In the genomic region with DNA sequence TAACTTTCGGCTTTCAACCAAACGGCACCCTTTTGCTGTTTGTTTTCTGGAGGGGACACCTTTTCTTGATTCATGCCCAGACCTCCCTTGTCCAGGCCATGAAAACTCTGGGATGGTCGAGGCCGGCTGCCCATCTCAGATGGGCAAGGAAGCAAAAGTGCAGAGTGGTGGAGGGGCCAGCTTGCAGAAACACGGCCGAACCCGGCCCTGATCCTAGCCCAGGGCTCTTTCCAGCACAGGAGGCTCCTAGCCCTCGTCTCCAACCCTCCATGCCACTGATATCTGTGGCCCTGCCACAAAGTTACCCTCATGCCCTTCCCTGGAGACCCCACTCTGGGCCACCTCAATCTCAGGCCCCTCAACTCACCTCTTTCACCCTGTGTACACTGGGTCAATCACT, we compare ENCODE assay signal across 21 cellular contexts. TPM values are rescaled to one million over a fixed set of nuclear protein-coding genes. Genes with fewer than 3 reads are reported as not detected.
"Had no signal": no experiment of that assay in that cellular context is flagged by ENCODE, and none has a peak within 500 bp of the region (broad histone marks: within the 10 kb centered on the region; RNA-seq: fewer than 3 reads in every experiment).

No MANE protein-coding gene starts in this region.

- H3K9me3 Mint-ChIP-seq: activated naive CD8-positive, alpha-beta T cell treated with anti-CD3 and anti-CD28 coated beads, Interleukin-2, amount 50 U/mL, for 24 hours; activated T-helper 1 cell treated with anti-CD3 and anti-CD28 coated beads, Interleukin-12 subunit alpha, Interleukin-12 subunit beta, Interleukin-2, Interleukin-4 antibody, amounts not matched to agents 30 ng/mL and 10 ng/mL and 1 ng/mL, durations not matched to agents 14 hours and 24 hours and 36 hours; effector memory CD8-positive, alpha-beta T cell; natural killer cell had no signal

- H3K36me3 Mint-ChIP-seq: natural killer cell had no signal

- H3K4me1 Mint-ChIP-seq: activated naive CD8-positive, alpha-beta T cell treated with anti-CD3 and anti-CD28 coated beads, Interleukin-2, amount 50 U/mL, for 24 hours; natural killer cell had no signal

- H3K27me3 ChIP-seq: gastrocnemius medialis, testis had no signal

- H3K4me3 ChIP-seq: gastrocnemius medialis, heart right ventricle, prostate gland, stomach, testis had no signal

- H3K4me1 ChIP-seq: gastrocnemius medialis, prostate gland, stomach had no signal

- H3K27ac Mint-ChIP-seq: activated naive CD8-positive, alpha-beta T cell treated with anti-CD3 and anti-CD28 coated beads, Interleukin-2, amount 50 U/mL, for 24 hours; activated T-helper 1 cell treated with anti-CD3 and anti-CD28 coated beads, Interleukin-12 subunit alpha, Interleukin-12 subunit beta, Interleukin-2, Interleukin-4 antibody, amounts not matched to agents 30 ng/mL and 10 ng/mL and 1 ng/mL, durations not matched to agents 14 hours and 24 hours and 36 hours; effector memory CD8-positive, alpha-beta T cell; natural killer cell had no signal

- ATAC-seq: effector memory CD8-positive, alpha-beta T cell; gastrocnemius medialis; natural killer cell had no signal

- H3K9me3 ChIP-seq: gastrocnemius medialis, heart right ventricle, prostate gland, stomach, testis had no signal

- H3K27me3 Mint-ChIP-seq: activated naive CD8-positive, alpha-beta T cell treated with anti-CD3 and anti-CD28 coated beads, Interleukin-2, amount 50 U/mL, for 24 hours had no signal

- H3K4me3 Mint-ChIP-seq: activated naive CD8-positive, alpha-beta T cell treated with anti-CD3 and anti-CD28 coated beads, Interleukin-2, amount 50 U/mL, for 24 hours; activated T-helper 1 cell treated with anti-CD3 and anti-CD28 coated beads, Interleukin-12 subunit alpha, Interleukin-12 subunit beta, Interleukin-2, Interleukin-4 antibody, amounts not matched to agents 30 ng/mL and 10 ng/mL and 1 ng/mL, durations not matched to agents 14 hours and 24 hours and 36 hours; effector memory CD8-positive, alpha-beta T cell; natural killer cell had no signal

- FAIRE-seq: small intestine, TTC549 had no signal

- H3K27ac ChIP-seq: gastrocnemius medialis, heart right ventricle, prostate gland, stomach, testis had no signal

- H3K36me3 ChIP-seq: gastrocnemius medialis, heart right ventricle, prostate gland, stomach had no signal

- DNase-seq: activated naive CD4-positive, alpha-beta T cell treated with Interleukin-2 at 50 U/mL for 16 hours; activated naive CD8-positive, alpha-beta T cell treated with anti-CD3 and anti-CD28 coated beads, Interleukin-2, amount 50 U/mL, for 24 hours; dermis blood vessel endothelial cell; effector memory CD8-positive, alpha-beta T cell; gastrocnemius medialis; heart right ventricle; natural killer cell; occipital lobe; right cardiac atrium; stomach; T-helper 2 cell; testis had no signal

RNA-seq across cellular contexts. Expression of gene SLC22A11, which starts 16.4 kb away (rescaled TPM):
- total RNA-seq: activated CD8-positive, alpha-beta memory T cell treated with anti-CD3 and anti-CD28 coated beads for 36 hours; activated T-helper 1 cell treated with anti-CD3 and anti-CD28 coated beads, Interleukin-12 subunit alpha, Interleukin-12 subunit beta, Interleukin-2, Interleukin-4 antibody, amounts not matched to agents 30 ng/mL and 10 ng/mL and 1 ng/mL, durations not matched to agents 14 hours and 24 hours and 36 hours; bronchial epithelial cell; cerebellum; dermis blood vessel endothelial cell; gastrocnemius medialis; heart right ventricle; natural killer cell; occipital lobe; prostate gland; right cardiac atrium; stomach had no signal
- polyA plus RNA-seq: aorta, heart right ventricle, right cardiac atrium, stomach had no signal

RNA-seq across cellular contexts. Expression of gene SLC22A12, which starts 18.9 kb away (rescaled TPM):
- total RNA-seq: activated CD8-positive, alpha-beta memory T cell treated with anti-CD3 and anti-CD28 coated beads for 36 hours; activated T-helper 1 cell treated with anti-CD3 and anti-CD28 coated beads, Interleukin-12 subunit alpha, Interleukin-12 subunit beta, Interleukin-2, Interleukin-4 antibody, amounts not matched to agents 30 ng/mL and 10 ng/mL and 1 ng/mL, durations not matched to agents 14 hours and 24 hours and 36 hours; aorta; bronchial epithelial cell; cerebellum; dermis blood vessel endothelial cell; gastrocnemius medialis; heart right ventricle; natural killer cell; occipital lobe; prostate gland; right cardiac atrium; stomach; testis; ureter had no signal
- polyA plus RNA-seq: aorta, heart right ventricle, right cardiac atrium, small intestine, stomach had no signal
